ENCODE assay signal across 18 cellular contexts in genomic region chr4:188372051-188372450, GRCh38.
A peak's percentile ranks its signal among the peaks of the same experiment; 100 is the strongest.
DNase-seq lines count a peak whose midpoint lies in the region; ATAC-seq and TF ChIP-seq lines count a peak whose summit lies in the region.
"Had no signal": no experiment of that assay in that cellular context is flagged by ENCODE, and none has a peak within 500 bp of the region (broad histone marks: within the 10 kb centered on the region; RNA-seq: fewer than 3 reads in every experiment).

No MANE protein-coding gene starts in this region.

- no peak for ATAC-seq in activated naive CD4-positive, alpha-beta T cell treated with anti-CD3 and anti-CD28 coated beads, Interleukin-2, amount 50 U/mL, for 72 hours
- no peak for ATAC-seq in GM19395 (IDR thresholded peaks at IDR 0.05; ENCODE audit: unreplicated experiment)
- ATAC-seq: activated CD8-positive, alpha-beta memory T cell treated with anti-CD3 and anti-CD28 coated beads, Interleukin-2, amount 10 ng/mL, durations not matched to agents 7 days and 5 days; naive thymus-derived CD4-positive, alpha-beta T cell had no signal

- peak; percentile 58 for DNase-seq in COLO829 (ENCODE audit: low spot score)
- peak; percentile 27 for DNase-seq in LoVo (ENCODE audit: low spot score)
- peak; percentile 16 for DNase-seq in astrocyte of the spinal cord (ENCODE audit: low read depth, low spot score)
- DNase-seq in kidney tubule cell (ENCODE audit: low spot score), result peak; percentile 27
- no peak for DNase-seq in SHP77 treated with DMSO at 0.1 percent for 48 hours (lab: John Stamatoyannopoulos, UW)
- DNase-seq in activated naive CD4-positive, alpha-beta T cell treated with anti-CD3 and anti-CD28 coated beads, Interleukin-2, amount 50 U/mL, for 72 hours (ENCODE audit: low spot score in 2 of 2), result no peak
- DNase-seq in DMS53 (lab: John Stamatoyannopoulos, UW), result no peak
- DNase-seq: activated CD8-positive, alpha-beta memory T cell treated with anti-CD3 and anti-CD28 coated beads, Interleukin-2, amount 10 ng/mL, durations not matched to agents 7 days and 5 days; DMS 273 treated with DMSO at 0.1 percent for 48 hours; head of caudate nucleus; naive thymus-derived CD4-positive, alpha-beta T cell; NCI-H2029 treated with DMSO at 0.1 percent for 48 hours; NCI-H446 treated with DMSO at 0.1 percent for 48 hours had no signal

- in situ Hi-C loops in astrocyte of the spinal cord (cut with HindIII; ENCODE audit: low sequenced_read_pairs), result no loop called here

- TF ChIP-seq CTCF in astrocyte of the spinal cord (IDR thresholded peaks at IDR 0.05; ENCODE audit: low read depth, low read length), result no peak

- H3K36me3 Mint-ChIP-seq in activated naive CD4-positive, alpha-beta T cell treated with anti-CD3 and anti-CD28 coated beads, Interleukin-2, amount 50 U/mL, for 72 hours, result peaks cover 0 to 13% of the 10 kb centered on the region in 2 donors
- H3K36me3 Mint-ChIP-seq: activated CD8-positive, alpha-beta memory T cell treated with anti-CD3 and anti-CD28 coated beads, Interleukin-2, amount 10 ng/mL, durations not matched to agents 7 days and 5 days had no signal

- H3K27ac Mint-ChIP-seq in activated naive CD4-positive, alpha-beta T cell treated with anti-CD3 and anti-CD28 coated beads, Interleukin-2, amount 50 U/mL, for 72 hours, result no peak overlapping the region
- H3K27ac Mint-ChIP-seq: activated CD8-positive, alpha-beta memory T cell treated with anti-CD3 and anti-CD28 coated beads, Interleukin-2, amount 10 ng/mL, durations not matched to agents 7 days and 5 days; naive thymus-derived CD4-positive, alpha-beta T cell had no signal

- peaks cover 22 to 41% of the 10 kb centered on the region in 2 donors for H3K9me3 Mint-ChIP-seq in activated naive CD4-positive, alpha-beta T cell treated with anti-CD3 and anti-CD28 coated beads, Interleukin-2, amount 50 U/mL, for 72 hours

- no peak overlapping the region for H3K4me3 ChIP-seq in astrocyte of the spinal cord (ENCODE audit: low read depth, low read length)
- H3K4me3 ChIP-seq: BLaER1 treated with 17β-estradiol and CSF1 and Interleukin-3, amounts not matched to agents 10 nM and 100 nM; coronary artery; lung; SJCRH30 had no signal

Comparison
In these comparisons a context has a peak if more than half of its experiments do, and no peak if none do; other contexts are left out.
1. DNase-seq: peak in COLO829 (single experiment), LoVo (single experiment), astrocyte of the spinal cord (single experiment) and kidney tubule cell (single experiment); none in SHP77 treated with DMSO at 0.1 percent for 48 hours (single experiment), activated naive CD4-positive, alpha-beta T cell treated with anti-CD3 and anti-CD28 coated beads, Interleukin-2, amount 50 U/mL, for 72 hours (0 of 2) and DMS53 (single experiment).